Comparison of ENCODE assay signal across 8 cellular contexts in the genomic region with DNA sequence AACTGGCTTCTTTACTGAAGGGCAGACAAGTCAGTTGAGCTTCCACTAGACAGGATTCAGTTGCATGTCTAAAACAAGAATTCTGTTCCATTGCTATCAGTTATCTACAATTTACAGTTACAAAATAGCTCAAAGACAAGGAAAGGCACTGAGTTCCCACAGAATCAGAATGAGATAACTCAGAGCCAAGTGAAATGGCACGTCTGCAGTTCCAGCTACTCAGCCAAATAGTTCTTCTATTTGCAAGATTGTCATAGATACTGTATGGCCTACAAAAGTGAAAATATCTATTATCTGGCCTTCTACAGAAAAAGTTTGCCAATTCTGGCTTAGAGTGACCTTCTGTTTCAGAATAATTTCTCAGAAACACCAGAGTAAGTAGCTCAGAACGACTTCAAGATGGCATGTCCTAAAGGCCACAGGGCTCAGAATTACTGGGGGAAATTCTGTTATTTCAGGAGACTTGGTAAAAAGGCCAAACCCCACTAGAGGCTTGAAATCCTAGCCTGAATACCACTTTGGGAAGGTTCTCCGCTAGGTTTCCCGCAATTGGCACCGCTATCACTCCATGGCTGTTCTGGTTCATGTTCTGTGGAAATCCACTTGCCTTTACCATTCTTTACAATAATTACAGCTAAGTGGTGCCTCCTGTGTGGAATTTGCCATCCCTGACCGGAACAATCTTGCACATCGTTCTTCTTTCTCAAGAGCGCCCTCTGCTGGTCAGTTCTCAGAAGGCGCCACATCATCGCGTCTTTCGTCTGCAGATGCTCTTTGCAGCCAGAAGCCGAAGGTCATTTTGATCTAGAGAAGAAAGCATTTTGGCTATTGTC. TPM values are rescaled to one million over a fixed set of nuclear protein-coding genes. Genes with fewer than 3 reads are reported as not detected.
A peak's percentile ranks its signal among the peaks of the same experiment; 100 is the strongest.
DNase-seq lines count a peak whose midpoint lies in the region; ATAC-seq and TF ChIP-seq lines count a peak whose summit lies in the region.

No MANE protein-coding gene starts in this region.

- H3K4me3 ChIP-seq in PC-3 (ENCODE audit: low read length) (no peak overlapping the region), fibroblast of lung (replicated peaks in 1 of 4; ENCODE audit: control extremely low read depth in 1 of 4, insufficient read depth in 1 of 4, low read depth in 3 of 4, low read length in 4 of 4) (no peak overlapping the region)

- no peaks in the 10 kb centered on the region for H3K4me1 ChIP-seq in PC-3 (ENCODE audit: insufficient read depth, low read length)
- H3K4me1 ChIP-seq in fibroblast of lung (ENCODE audit: control insufficient read depth, extremely low read depth, insufficient read depth, low read length): no peaks in the 10 kb centered on the region

- H3F3A ChIP-seq in PC-3 (ENCODE audit: low read length, unreplicated experiment): no peaks in the 10 kb centered on the region

- ATAC-seq in GM18873 (IDR thresholded peaks at IDR 0.05; ENCODE audit: low FRiP score, unreplicated experiment) (peak; percentile 50), PC-3 (peak; percentile 96)
- peak; percentile 56 for ATAC-seq in stimulated activated naive CD8-positive, alpha-beta T cell treated with anti-CD3 and anti-CD28 coated beads, Interleukin-15, amount 100 ng/mL, for 72 hours

- in situ Hi-C loops in ACHN (cut with HindIII; ENCODE audit: low pct_ligation_motif_present, low pct_unique_long_range_greater_than_20kb, low sequenced_read_pairs): no loop called here

- no peaks in the 10 kb centered on the region for H3K27me3 ChIP-seq in PC-3 (ENCODE audit: low read length)
- H3K27me3 ChIP-seq in fibroblast of lung (ENCODE audit: control insufficient read depth, insufficient read depth, low read length): peaks cover 5% of the 10 kb centered on the region

- no peaks in the 10 kb centered on the region for H3K9me3 ChIP-seq in PC-3 (ENCODE audit: low read length)
- H3K9me3 ChIP-seq in fibroblast of lung (ENCODE audit: control insufficient read depth, insufficient read depth, low read depth, low read length): no peaks in the 10 kb centered on the region

- H2AFZ ChIP-seq in PC-3 (ENCODE audit: low read length) (no peak overlapping the region), fibroblast of lung (ENCODE audit: low read length) (no peak overlapping the region)

- intact Hi-C loops in PC-3 (cut with micrococcal nuclease): loop anchor here (1.0 to 10.0 kb wide), 7 partner anchors 105 to 695 kb away; a partner anchor contains a TSS

- DNase-seq in ACHN (peak; percentile 66), LHCN-M2 (ENCODE audit: low read depth) (peak; percentile 74), PC-3 (peak; percentile 93), fibroblast of lung (ENCODE audit: low read depth in 2 of 2) (peak; percentile 59 to 85), nephron progenitor cell (peak; percentile 89)
- DNase-seq in activated T-cell treated with anti-CD3 and anti-CD28 coated beads, Interleukin-2, amount 50 U/mL, for 24 hours: peak; percentile 88
- DNase-seq in stimulated activated naive CD8-positive, alpha-beta T cell treated with anti-CD3 and anti-CD28 coated beads, Interleukin-15, amount 100 ng/mL, for 72 hours: peak; percentile 74 to 78

- peaks cover 9% of the 10 kb centered on the region for H3K4me1 Mint-ChIP-seq in activated T-cell treated with anti-CD3 and anti-CD28 coated beads, Interleukin-2, amount 50 U/mL, for 24 hours (ENCODE audit: low read depth)
- peaks cover 7% of the 10 kb centered on the region for H3K4me1 Mint-ChIP-seq in nephron progenitor cell
- H3K4me1 Mint-ChIP-seq in stimulated activated naive CD8-positive, alpha-beta T cell treated with anti-CD3 and anti-CD28 coated beads, Interleukin-15, amount 100 ng/mL, for 72 hours: peaks cover 6% of the 10 kb centered on the region

- H3K9me2 ChIP-seq in PC-3 (replicated peaks; ENCODE audit: low read length): no peaks in the 10 kb centered on the region

- H3K79me2 ChIP-seq in PC-3 (ENCODE audit: low read length) (no peaks in the 10 kb centered on the region), fibroblast of lung (ENCODE audit: control insufficient read depth, insufficient read depth, low read length) (no peaks in the 10 kb centered on the region)

- H3K4me2 ChIP-seq in PC-3 (ENCODE audit: low read length) (no peak overlapping the region), fibroblast of lung (ENCODE audit: extremely low read depth, insufficient read depth, low read length) (no peak overlapping the region)

- POLR2A ChIA-PET in PC-3 (lab: Charles Lee; ENCODE audit: unreplicated experiment): interaction anchor here (0.6 to 0.7 kb wide), 3 partner anchors 141 to 298 kb away, joined by 3 to 11 read pairs (median 4); no protein-coding TSS in a partner anchor

- no peaks in the 10 kb centered on the region for H4K20me1 ChIP-seq in PC-3 (ENCODE audit: low read length)
- H4K20me1 ChIP-seq in fibroblast of lung (ENCODE audit: control insufficient read depth, extremely low read depth, insufficient read depth, low read length): no peaks in the 10 kb centered on the region

- no peaks in the 10 kb centered on the region for H3K36me3 Mint-ChIP-seq in activated T-cell treated with anti-CD3 and anti-CD28 coated beads, Interleukin-2, amount 50 U/mL, for 24 hours (ENCODE audit: low read depth)
- no peaks in the 10 kb centered on the region for H3K36me3 Mint-ChIP-seq in nephron progenitor cell (ENCODE audit: low read depth)

- no peak overlapping the region for H3K4me3 Mint-ChIP-seq in activated T-cell treated with anti-CD3 and anti-CD28 coated beads, Interleukin-2, amount 50 U/mL, for 24 hours
- H3K4me3 Mint-ChIP-seq in nephron progenitor cell: no peak overlapping the region
- H3K4me3 Mint-ChIP-seq in stimulated activated naive CD8-positive, alpha-beta T cell treated with anti-CD3 and anti-CD28 coated beads, Interleukin-15, amount 100 ng/mL, for 72 hours: no peak overlapping the region

- H3K36me3 ChIP-seq in PC-3 (ENCODE audit: low read depth, low read length) (no peaks in the 10 kb centered on the region), fibroblast of lung (ENCODE audit: control insufficient read depth, insufficient read depth, low read length) (no peaks in the 10 kb centered on the region)

- no peaks in the 10 kb centered on the region for H3K9me3 Mint-ChIP-seq in activated T-cell treated with anti-CD3 and anti-CD28 coated beads, Interleukin-2, amount 50 U/mL, for 24 hours
- peaks cover 2% of the 10 kb centered on the region for H3K9me3 Mint-ChIP-seq in nephron progenitor cell
- H3K9me3 Mint-ChIP-seq in stimulated activated naive CD8-positive, alpha-beta T cell treated with anti-CD3 and anti-CD28 coated beads, Interleukin-15, amount 100 ng/mL, for 72 hours: no peaks in the 10 kb centered on the region

- no peak overlapping the region for H3K27ac Mint-ChIP-seq in activated T-cell treated with anti-CD3 and anti-CD28 coated beads, Interleukin-2, amount 50 U/mL, for 24 hours
- H3K27ac Mint-ChIP-seq in nephron progenitor cell: no peak overlapping the region
- no peak overlapping the region for H3K27ac Mint-ChIP-seq in stimulated activated naive CD8-positive, alpha-beta T cell treated with anti-CD3 and anti-CD28 coated beads, Interleukin-15, amount 100 ng/mL, for 72 hours

- no peak overlapping the region for H3K27ac ChIP-seq in PC-3 (ENCODE audit: low read length)
- H3K27ac ChIP-seq in fibroblast of lung (ENCODE audit: insufficient read depth, low read length): no peak overlapping the region

- CTCF ChIA-PET in PC-3 (lab: Charles Lee): interaction anchor here (0.5 to 2.2 kb wide), 13 partner anchors 11 to 484 kb away, joined by 3 to 19 read pairs (median 5); a partner anchor contains a TSS

- TF ChIP-seq CTCF in PC-3 (conservative IDR thresholded peaks at IDR 0.05; ENCODE audit: low read depth, low read length) (peak; percentile 97), fibroblast of lung (conservative IDR thresholded peaks at IDR 0.05 in 1 of 2, IDR thresholded peaks at IDR 0.05 in 1 of 2; ENCODE audit: low read depth in 1 of 2, low read length in 2 of 2) (peak; percentile 93), nephron progenitor cell (IDR thresholded peaks at IDR 0.05) (peak; percentile 92)

- no TSS peak for BruUV-seq in PC-3 (replicated peaks; lab: Mats Ljungman, UMichigan)

- H3K9ac ChIP-seq in PC-3 (ENCODE audit: low read length) (no peak overlapping the region), fibroblast of lung (ENCODE audit: insufficient read depth, low read length) (no peak overlapping the region)

- no peaks in the 10 kb centered on the region for H3K27me3 Mint-ChIP-seq in activated T-cell treated with anti-CD3 and anti-CD28 coated beads, Interleukin-2, amount 50 U/mL, for 24 hours
- H3K27me3 Mint-ChIP-seq in nephron progenitor cell (ENCODE audit: low read depth, poor library complexity): peaks cover 4% of the 10 kb centered on the region
- H3K27me3 Mint-ChIP-seq in stimulated activated naive CD8-positive, alpha-beta T cell treated with anti-CD3 and anti-CD28 coated beads, Interleukin-15, amount 100 ng/mL, for 72 hours: no peaks in the 10 kb centered on the region

RNA-seq across cellular contexts. Expression of a gene that starts 10.6 kb away (rescaled TPM):
- total RNA-seq in LHCN-M2 (2014; rRNA removed) (60.4 and 80.8 TPM in 2 replicates), PC-3 (2014; rRNA removed) (218 and 300 TPM in 2 replicates), fibroblast of lung (73.2 and 222 TPM in 2 replicates)
- 219 TPM for polyA plus RNA-seq in LHCN-M2 (2012)
- 147 and 185 TPM in 2 replicates for polyA plus RNA-seq in fibroblast of lung
- 295 and 298 TPM in 2 replicates for polyA plus RNA-seq in fibroblast of lung (2012)
- polyA minus RNA-seq in fibroblast of lung (ENCODE audit: low replicate concordance): 33.6 and 38.4 TPM in 2 replicates
